ENCODE assay signal across 9 cellular contexts in genomic region chr12:8471093-8471492, GRCh38. TPM values are rescaled to one million over a fixed set of nuclear protein-coding genes. Genes with fewer than 3 reads are reported as not detected.
"Had no signal": no experiment of that assay in that cellular context is flagged by ENCODE, and none has a peak within 500 bp of the region (broad histone marks: within the 10 kb centered on the region; RNA-seq: fewer than 3 reads in every experiment).

No MANE protein-coding gene starts in this region.

- FAIRE-seq: HTR-8/SVneo had no signal

- H3K27ac ChIP-seq: HL-60, KMS-11 had no signal

- DNase-seq: Karpas-422, KBM-7, KG1 had no signal

- H3K9ac ChIP-seq: KMS-11 had no signal

- H3K4me2 ChIP-seq: KMS-11 had no signal

RNA-seq across cellular contexts. Expression of gene CLEC6A, which starts 15.3 kb away (rescaled TPM):
- total RNA-seq: HT-29, HT1080 had no signal
- polyA plus RNA-seq: IgD-negative memory B cell had no signal

RNA-seq across cellular contexts. Expression of gene CLEC4D, which starts 42.2 kb away (rescaled TPM):
- total RNA-seq: HT-29, HT1080 had no signal
- polyA plus RNA-seq: IgD-negative memory B cell had no signal
